In the genomic region with DNA sequence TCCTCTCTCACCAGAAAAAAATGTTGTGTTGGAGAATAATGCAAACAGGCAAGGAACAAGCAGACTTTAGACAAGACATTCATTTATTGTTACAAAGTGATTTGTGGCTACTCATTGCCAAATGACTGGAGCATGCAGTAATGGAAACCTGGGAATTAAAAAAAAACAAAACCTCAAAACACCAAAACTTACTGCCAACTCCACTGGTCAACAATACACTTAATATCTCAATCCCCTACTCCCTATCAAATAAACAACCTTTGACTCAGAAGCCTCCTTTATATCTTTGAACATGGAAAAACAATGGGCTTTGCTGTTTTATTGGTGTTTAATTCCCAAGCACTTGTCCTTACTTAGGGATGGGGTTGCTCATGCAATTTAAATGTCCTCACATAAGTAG, we compare ENCODE assay signal across 19 cellular contexts.
DNase-seq lines count a peak whose midpoint lies in the region; ATAC-seq, FAIRE-seq and TF ChIP-seq lines count a peak whose summit lies in the region.
"Had no signal": no experiment of that assay in that cellular context is flagged by ENCODE, and none has a peak within 500 bp of the region (broad histone marks: within the 10 kb centered on the region; RNA-seq: fewer than 3 reads in every experiment).

No MANE protein-coding gene starts in this region.

- no peaks in the 10 kb centered on the region for H3K27me3 Mint-ChIP-seq in nephron (ENCODE audit: low read depth)
- no peaks in the 10 kb centered on the region for H3K27me3 Mint-ChIP-seq in stimulated activated naive CD8-positive, alpha-beta T cell treated with anti-CD3 and anti-CD28 coated beads, Interleukin-15, amount 100 ng/mL, for 72 hours
- no peaks in the 10 kb centered on the region for H3K27me3 Mint-ChIP-seq in activated CD4-positive, alpha-beta T cell treated with anti-CD3 and anti-CD28 coated beads, Interleukin-2, amount 10 ng/mL, durations not matched to agents 7 days and 5 days
- H3K27me3 Mint-ChIP-seq: activated CD4-positive, alpha-beta memory T cell treated with anti-CD3 and anti-CD28 coated beads, Interleukin-2, amount 10 ng/mL, durations not matched to agents 7 days and 5 days had no signal

- peaks cover 49% of the 10 kb centered on the region for H3K4me1 Mint-ChIP-seq in nephron
- H3K4me1 Mint-ChIP-seq in stimulated activated naive CD8-positive, alpha-beta T cell treated with anti-CD3 and anti-CD28 coated beads, Interleukin-15, amount 100 ng/mL, for 72 hours: no peaks in the 10 kb centered on the region
- H3K4me1 Mint-ChIP-seq in activated CD4-positive, alpha-beta T cell treated with anti-CD3 and anti-CD28 coated beads, Interleukin-2, amount 10 ng/mL, durations not matched to agents 7 days and 5 days: no peaks in the 10 kb centered on the region
- H3K4me1 Mint-ChIP-seq: activated CD4-positive, alpha-beta memory T cell treated with anti-CD3 and anti-CD28 coated beads, Interleukin-2, amount 10 ng/mL, durations not matched to agents 7 days and 5 days had no signal

- peak overlapping the region in 1 of 3 experiments; percentile 17 for H3K4me3 Mint-ChIP-seq in nephron
- no peak overlapping the region for H3K4me3 Mint-ChIP-seq in stimulated activated naive CD8-positive, alpha-beta T cell treated with anti-CD3 and anti-CD28 coated beads, Interleukin-15, amount 100 ng/mL, for 72 hours
- H3K4me3 Mint-ChIP-seq in activated CD4-positive, alpha-beta T cell treated with anti-CD3 and anti-CD28 coated beads, Interleukin-2, amount 10 ng/mL, durations not matched to agents 7 days and 5 days: no peak overlapping the region
- H3K4me3 Mint-ChIP-seq: activated CD4-positive, alpha-beta memory T cell treated with anti-CD3 and anti-CD28 coated beads, Interleukin-2, amount 10 ng/mL, durations not matched to agents 7 days and 5 days; WTC11 had no signal

- CTCF ChIA-PET in activated CD4-positive, alpha-beta T cell treated with anti-CD3 and anti-CD28 coated beads, Interleukin-2, amount 10 ng/mL, durations not matched to agents 7 days and 5 days (lab: Charles Lee): no interaction called here

- no peaks in the 10 kb centered on the region for H3K9me3 Mint-ChIP-seq in nephron
- H3K9me3 Mint-ChIP-seq in stimulated activated naive CD8-positive, alpha-beta T cell treated with anti-CD3 and anti-CD28 coated beads, Interleukin-15, amount 100 ng/mL, for 72 hours: no peaks in the 10 kb centered on the region
- peaks cover 3% of the 10 kb centered on the region for H3K9me3 Mint-ChIP-seq in activated CD4-positive, alpha-beta T cell treated with anti-CD3 and anti-CD28 coated beads, Interleukin-2, amount 10 ng/mL, durations not matched to agents 7 days and 5 days
- H3K9me3 Mint-ChIP-seq: WTC11 had no signal

- POLR2A ChIA-PET in activated CD4-positive, alpha-beta T cell treated with anti-CD3 and anti-CD28 coated beads, Interleukin-2, amount 10 ng/mL, durations not matched to agents 7 days and 5 days (lab: Charles Lee): no interaction called here

- H3K36me3 Mint-ChIP-seq in nephron (ENCODE audit: low read depth): no peaks in the 10 kb centered on the region
- no peaks in the 10 kb centered on the region for H3K36me3 Mint-ChIP-seq in activated CD4-positive, alpha-beta T cell treated with anti-CD3 and anti-CD28 coated beads, Interleukin-2, amount 10 ng/mL, durations not matched to agents 7 days and 5 days (ENCODE audit: low read depth)
- H3K36me3 Mint-ChIP-seq: WTC11 had no signal

- DNase-seq in AG20443 (ENCODE audit: low spot score) (peak; percentile 23), RPMI7951 (ENCODE audit: low read depth) (peak; percentile 14), hepatic stellate cell (ENCODE audit: low spot score) (no peak), DMS153 treated with DMSO at 0.1 percent for 48 hours (lab: John Stamatoyannopoulos, UW; ENCODE audit: unreplicated experiment) (no peak)
- no peak for DNase-seq in stimulated activated naive CD8-positive, alpha-beta T cell treated with anti-CD3 and anti-CD28 coated beads, Interleukin-15, amount 100 ng/mL, for 72 hours
- no peak for DNase-seq in activated CD4-positive, alpha-beta T cell treated with anti-CD3 and anti-CD28 coated beads, Interleukin-2, amount 10 ng/mL, durations not matched to agents 7 days and 5 days
- DNase-seq: activated CD4-positive, alpha-beta memory T cell treated with anti-CD3 and anti-CD28 coated beads, Interleukin-2, amount 10 ng/mL, durations not matched to agents 7 days and 5 days; activated naive CD4-positive, alpha-beta T cell; activated T-cell treated with anti-CD3 and anti-CD28 coated beads, Interleukin-2, amount 50 U/mL, for 1 hour; body of pancreas; DMS79 treated with DMSO at 0.1 percent for 48 hours; left ventricle myocardium superior; mucosa of descending colon; NCI-H1092; NCI-H2081 treated with DMSO at 0.1 percent for 48 hours; NCI-H510A had no signal

- H3K27ac Mint-ChIP-seq in nephron: peak overlapping the region in 2 of 3 experiments; percentile 42 to 91
- H3K27ac Mint-ChIP-seq in stimulated activated naive CD8-positive, alpha-beta T cell treated with anti-CD3 and anti-CD28 coated beads, Interleukin-15, amount 100 ng/mL, for 72 hours: no peak overlapping the region
- no peak overlapping the region for H3K27ac Mint-ChIP-seq in activated CD4-positive, alpha-beta T cell treated with anti-CD3 and anti-CD28 coated beads, Interleukin-2, amount 10 ng/mL, durations not matched to agents 7 days and 5 days
- H3K27ac Mint-ChIP-seq: activated CD4-positive, alpha-beta memory T cell treated with anti-CD3 and anti-CD28 coated beads, Interleukin-2, amount 10 ng/mL, durations not matched to agents 7 days and 5 days; WTC11 had no signal

- peak; percentile 69 for FAIRE-seq in endometrium (lab: Jason Lieb, UNC)

- TF ChIP-seq CTCF in nephron (IDR thresholded peaks at IDR 0.05; ENCODE audit: unreplicated experiment in 3 of 3): no peak

- ATAC-seq in stimulated activated naive CD8-positive, alpha-beta T cell treated with anti-CD3 and anti-CD28 coated beads, Interleukin-15, amount 100 ng/mL, for 72 hours: no peak
- ATAC-seq: body of pancreas, left ventricle myocardium superior, mucosa of descending colon, WTC11 had no signal

Comparison
In these comparisons a context has a peak if more than half of its experiments do, and no peak if none do; other contexts are left out.
1. DNase-seq: peak in AG20443 (single experiment) and RPMI7951 (single experiment); none in stimulated activated naive CD8-positive, alpha-beta T cell treated with anti-CD3 and anti-CD28 coated beads, Interleukin-15, amount 100 ng/mL, for 72 hours (0 of 2), hepatic stellate cell (single experiment), activated CD4-positive, alpha-beta T cell treated with anti-CD3 and anti-CD28 coated beads, Interleukin-2, amount 10 ng/mL, durations not matched to agents 7 days and 5 days (single experiment) and DMS153 treated with DMSO at 0.1 percent for 48 hours (single experiment).
2. H3K27ac Mint-ChIP-seq: peak in nephron (2 of 3); none in stimulated activated naive CD8-positive, alpha-beta T cell treated with anti-CD3 and anti-CD28 coated beads, Interleukin-15, amount 100 ng/mL, for 72 hours (0 of 2) and activated CD4-positive, alpha-beta T cell treated with anti-CD3 and anti-CD28 coated beads, Interleukin-2, amount 10 ng/mL, durations not matched to agents 7 days and 5 days (single experiment).